ENCODE assay signal across 17 cellular contexts in genomic region chr12:109292342-109292711, GRCh38. TPM values are rescaled to one million over a fixed set of nuclear protein-coding genes. Genes with fewer than 3 reads are reported as not detected.
DNase-seq lines count a peak whose midpoint lies in the region; ATAC-seq and TF ChIP-seq lines count a peak whose summit lies in the region.
"Had no signal": no experiment of that assay in that cellular context is flagged by ENCODE, and none has a peak within 500 bp of the region (broad histone marks: within the 10 kb centered on the region; RNA-seq: fewer than 3 reads in every experiment).

No MANE protein-coding gene starts in this region.

- H3T11ph ChIP-seq in H9 (ENCODE audit: low read length): no peak overlapping the region

- no peak overlapping the region for H2BK5ac ChIP-seq in H9 (ENCODE audit: insufficient read length, low read length)

- TF ChIP-seq POLR2A in sigmoid colon (IDR thresholded peaks at IDR 0.05): no peak

- H3K36me3 ChIP-seq in sigmoid colon: no peaks in the 10 kb centered on the region
- H3K36me3 ChIP-seq: MG63, Peyer's patch had no signal

- H3K4me2 ChIP-seq in H9 (ENCODE audit: insufficient read depth, insufficient read length, low read length): no peak overlapping the region

- no CpG with 5 or more reads among the region's 5 CpGs for WGBS in H9 (ENCODE audit: extremely low coverage, insufficient read length, low lambda C conversion rate)
- WGBS in sigmoid colon, 2 donors: 74 to 86% methylated on average over 5 of the region's 5 CpGs

- no peak overlapping the region; the same call in 1 of the 2 replicates for H3K4ac ChIP-seq in H9 (ENCODE audit: low read depth, low read length)

- H3K9me3 ChIP-seq in H9 (ENCODE audit: control insufficient read depth, low read depth, low read length) (no peaks in the 10 kb centered on the region), sigmoid colon (no peaks in the 10 kb centered on the region)
- H3K9me3 ChIP-seq: MG63, Peyer's patch had no signal

- peak overlapping the region; percentile 98 for H3K18ac ChIP-seq in H9 (ENCODE audit: insufficient read length, low read depth, low read length)

- TF ChIP-seq EP300 in sigmoid colon (IDR thresholded peaks at IDR 0.05): no peak

- no peak overlapping the region for H4K91ac ChIP-seq in H9 (ENCODE audit: insufficient read length, low read depth, low read length)

- H2AK5ac ChIP-seq in H9 (ENCODE audit: insufficient read length, low read length): no peak overlapping the region

- H3K14ac ChIP-seq in H9 (ENCODE audit: insufficient read depth, low read length): 0 out of 2 replicates have a peak overlapping the region, but pooled peaks have one; percentile 91

- no peak for DNase-seq in H9
- DNase-seq in glutamatergic neuron: no peak
- no peak for DNase-seq in sigmoid colon
- DNase-seq in EL: no peak
- no peak for DNase-seq in activated CD8-positive, alpha-beta memory T cell treated with anti-CD3 and anti-CD28 coated beads, Interleukin-2, amount 10 ng/mL, durations not matched to agents 7 days and 5 days
- DNase-seq in glomerular visceral epithelial cell (ENCODE audit: extremely low spot score): no peak
- DNase-seq: CD8-positive, alpha-beta memory T cell; DND-41; GF-D8; MG63; NCI-H1694; Right ventricle myocardium superior had no signal

- no peak overlapping the region for H2BK12ac ChIP-seq in H9 (ENCODE audit: insufficient read length, low read depth, low read length)

- H3K27ac Mint-ChIP-seq in H9 (no peak overlapping the region), glutamatergic neuron (ENCODE audit: unreplicated experiment) (peak overlapping the region; percentile 62)
- H3K27ac Mint-ChIP-seq in activated CD8-positive, alpha-beta memory T cell treated with anti-CD3 and anti-CD28 coated beads, Interleukin-2, amount 10 ng/mL, durations not matched to agents 7 days and 5 days: no peak overlapping the region
- H3K27ac Mint-ChIP-seq: CD8-positive, alpha-beta memory T cell had no signal

- no peak overlapping the region for H3K4me3 ChIP-seq in sigmoid colon
- H3K4me3 ChIP-seq: MG63 had no signal

- intact Hi-C loops in sigmoid colon (cut with DNase I): no loop called here

- H3K4me1 Mint-ChIP-seq in H9 (peaks cover 8 to 29% of the 10 kb centered on the region in 2 experiments), glutamatergic neuron (ENCODE audit: low read depth, unreplicated experiment) (no peaks in the 10 kb centered on the region)
- no peaks in the 10 kb centered on the region for H3K4me1 Mint-ChIP-seq in activated CD8-positive, alpha-beta memory T cell treated with anti-CD3 and anti-CD28 coated beads, Interleukin-2, amount 10 ng/mL, durations not matched to agents 7 days and 5 days
- H3K4me1 Mint-ChIP-seq: CD8-positive, alpha-beta memory T cell had no signal

- no peak overlapping the region for H2BK15ac ChIP-seq in H9 (ENCODE audit: low read depth, low read length)

- peak overlapping the region; percentile 91 for H2BK120ac ChIP-seq in H9 (ENCODE audit: low read depth, low read length, poor library complexity, severe bottlenecking)

- CTCF ChIA-PET in activated CD8-positive, alpha-beta memory T cell treated with anti-CD3 and anti-CD28 coated beads, Interleukin-2, amount 10 ng/mL, durations not matched to agents 7 days and 5 days (lab: Charles Lee): no interaction called here

- H3K4me3 Mint-ChIP-seq in H9 (no peak overlapping the region), glutamatergic neuron (ENCODE audit: unreplicated experiment) (no peak overlapping the region)
- H3K4me3 Mint-ChIP-seq in activated CD8-positive, alpha-beta memory T cell treated with anti-CD3 and anti-CD28 coated beads, Interleukin-2, amount 10 ng/mL, durations not matched to agents 7 days and 5 days: no peak overlapping the region
- H3K4me3 Mint-ChIP-seq: CD8-positive, alpha-beta memory T cell had no signal

- H2AFZ ChIP-seq in H9 (ENCODE audit: low read length): no peak overlapping the region

- H3K27me3 Mint-ChIP-seq in H9 (ENCODE audit: low read depth): peaks cover 5% of the 10 kb centered on the region
- H3K27me3 Mint-ChIP-seq in glutamatergic neuron (ENCODE audit: unreplicated experiment): peaks cover 4% of the 10 kb centered on the region
- H3K27me3 Mint-ChIP-seq in activated CD8-positive, alpha-beta memory T cell treated with anti-CD3 and anti-CD28 coated beads, Interleukin-2, amount 10 ng/mL, durations not matched to agents 7 days and 5 days: peaks cover 12% of the 10 kb centered on the region

- H3K9ac ChIP-seq in H9 (ENCODE audit: extremely low read depth, insufficient read length, low read length): no peak overlapping the region

- TF ChIP-seq CTCF in H9 (conservative IDR thresholded peaks at IDR 0.05): no peak
- TF ChIP-seq CTCF in glutamatergic neuron (IDR thresholded peaks at IDR 0.05; ENCODE audit: partially characterized antibody, unreplicated experiment): no peak
- no peak for TF ChIP-seq CTCF in sigmoid colon (IDR thresholded peaks at IDR 0.05)

- H2BK20ac ChIP-seq in H9 (ENCODE audit: low read depth, low read length, poor library complexity, severe bottlenecking): no peak overlapping the region

- H3K27me3 ChIP-seq in H9 (ENCODE audit: insufficient read depth, low read length) (no peaks in the 10 kb centered on the region), sigmoid colon (peaks cover 0 to 3% (median 0%) of the 10 kb centered on the region in 3 donors)
- H3K27me3 ChIP-seq: MG63, Peyer's patch had no signal

- peaks cover 3% of the 10 kb centered on the region for H3K23me2 ChIP-seq in H9 (ENCODE audit: insufficient read length, low read depth, low read length, poor library complexity, severe bottlenecking)

- no peak overlapping the region for H4K5ac ChIP-seq in H9 (ENCODE audit: insufficient read length, low read depth, low read length)

- no peak overlapping the region for H3K56ac ChIP-seq in H9 (ENCODE audit: insufficient read length, low read depth, low read length)

- H3K23ac ChIP-seq in H9 (ENCODE audit: insufficient read length, low read depth, low read length): no peak overlapping the region

- no peak for ATAC-seq in activated CD8-positive, alpha-beta memory T cell treated with anti-CD3 and anti-CD28 coated beads, Interleukin-2, amount 10 ng/mL, durations not matched to agents 7 days and 5 days

- H3K27ac ChIP-seq in H9 (ENCODE audit: insufficient read length, low read depth, low read length) (no peak overlapping the region), angular gyrus (ENCODE audit: low read depth, low read length) (peak overlapping the region; percentile 49), sigmoid colon (peak overlapping the region in 3 of 4 donors; percentile 55 to 68 (median 67))
- H3K27ac ChIP-seq: Peyer's patch had no signal

- H3K4me1 ChIP-seq in H9 (ENCODE audit: insufficient read depth, low read length): peaks cover 4% of the 10 kb centered on the region; the same call in 1 of the 2 replicates
- H3K4me1 ChIP-seq in sigmoid colon: peaks cover 0 to 18% (median 16%) of the 10 kb centered on the region in 4 donors

- H3K79me1 ChIP-seq in H9 (ENCODE audit: insufficient read depth, low read depth, low read length, poor library complexity, severe bottlenecking): no peaks in the 10 kb centered on the region

- H4K8ac ChIP-seq in H9 (replicated peaks; ENCODE audit: insufficient read length, low read depth, low read length): no peak overlapping the region

- H3K79me2 ChIP-seq in H9 (ENCODE audit: insufficient read depth, low read length): no peaks in the 10 kb centered on the region

- H3K36me3 Mint-ChIP-seq in H9 (ENCODE audit: insufficient read depth in 1 of 3, low read depth in 3 of 3) (no peaks in the 10 kb centered on the region), glutamatergic neuron (ENCODE audit: unreplicated experiment) (no peaks in the 10 kb centered on the region)
- no peaks in the 10 kb centered on the region for H3K36me3 Mint-ChIP-seq in activated CD8-positive, alpha-beta memory T cell treated with anti-CD3 and anti-CD28 coated beads, Interleukin-2, amount 10 ng/mL, durations not matched to agents 7 days and 5 days
- H3K36me3 Mint-ChIP-seq: CD8-positive, alpha-beta memory T cell had no signal

- H4K20me1 ChIP-seq in H9 (ENCODE audit: control insufficient read depth, insufficient read depth, insufficient read length): no peaks in the 10 kb centered on the region

- H3K9me3 Mint-ChIP-seq in H9 (no peaks in the 10 kb centered on the region), glutamatergic neuron (ENCODE audit: unreplicated experiment) (no peaks in the 10 kb centered on the region)
- H3K9me3 Mint-ChIP-seq in activated CD8-positive, alpha-beta memory T cell treated with anti-CD3 and anti-CD28 coated beads, Interleukin-2, amount 10 ng/mL, durations not matched to agents 7 days and 5 days (ENCODE audit: low read depth): no peaks in the 10 kb centered on the region
- H3K9me3 Mint-ChIP-seq: CD8-positive, alpha-beta memory T cell had no signal

RNA-seq across cellular contexts. Expression of gene FOXN4, which starts 16.8 kb away (rescaled TPM):
- total RNA-seq in H9 (2021): 0.29 and 0.39 TPM in 2 replicates
- 0.61 TPM for total RNA-seq in glutamatergic neuron (ENCODE audit: unreplicated experiment)
- 1 to 10 TPM in 1 of 4 donors, under 1 TPM in 1, not detected in 2; 0.41 to 1.9 TPM for total RNA-seq in sigmoid colon
- polyA plus RNA-seq in sigmoid colon: under 1 TPM in 1 of 3 donors, not detected in 2; 0.06 TPM
- not detected for total RNA-seq in activated CD8-positive, alpha-beta memory T cell treated with anti-CD3 and anti-CD28 coated beads, Interleukin-2, amount 10 ng/mL, durations not matched to agents 7 days and 5 days
- total RNA-seq: CD8-positive, alpha-beta memory T cell; H4; NCI-H460; Peyer's patch; Right ventricle myocardium superior had no signal
- polyA plus RNA-seq: BJ; CD8-positive, alpha-beta memory T cell had no signal

RNA-seq across cellular contexts. Expression of gene MYO1H, which starts 55.4 kb away (rescaled TPM):
- 0.11 and 0.26 TPM in 2 replicates for total RNA-seq in H9 (2021)
- total RNA-seq in glutamatergic neuron (ENCODE audit: unreplicated experiment): 0.27 TPM
- not detected for total RNA-seq in sigmoid colon
- polyA plus RNA-seq in sigmoid colon: under 1 TPM in 1 of 3 donors, not detected in 2; 0.07 TPM
- not detected for total RNA-seq in activated CD8-positive, alpha-beta memory T cell treated with anti-CD3 and anti-CD28 coated beads, Interleukin-2, amount 10 ng/mL, durations not matched to agents 7 days and 5 days
- total RNA-seq: CD8-positive, alpha-beta memory T cell; H4; NCI-H460; Peyer's patch had no signal
- polyA plus RNA-seq: BJ; CD8-positive, alpha-beta memory T cell had no signal
